In genomic region chr22:21650823-21651520, GRCh38 we compare ENCODE assay signal across 8 cellular contexts. TPM values are rescaled to one million over a fixed set of nuclear protein-coding genes. Genes with fewer than 3 reads are reported as not detected.
DNase-seq lines count a peak whose midpoint lies in the region; ATAC-seq, FAIRE-seq and TF ChIP-seq lines count a peak whose summit lies in the region.

No MANE protein-coding gene starts in this region.

- H3K9ac ChIP-seq in astrocyte (ENCODE audit: low read length) = peak overlapping the region; percentile 78

- H3K4me3 Mint-ChIP-seq in astrocyte (ENCODE audit: unreplicated experiment) = peak overlapping the region; percentile 90
- H3K4me3 Mint-ChIP-seq in mesothelial cell of epicardium = peak overlapping the region; percentile 93

- H3K36me3 Mint-ChIP-seq in astrocyte (ENCODE audit: low read depth, unreplicated experiment) = peaks cover 3% of the 10 kb centered on the region
- H3K36me3 Mint-ChIP-seq in mesothelial cell of epicardium = peaks cover 5% of the 10 kb centered on the region

- H3K4me2 ChIP-seq in astrocyte (ENCODE audit: low read length) = peak overlapping the region; percentile 89

- H3K9me3 ChIP-seq in KOPT-K1 (ENCODE audit: insufficient read depth, low read length, poor library complexity, severe bottlenecking) = no peaks in the 10 kb centered on the region
- H3K9me3 ChIP-seq in astrocyte (ENCODE audit: insufficient read depth, low read depth, low read length) = no peaks in the 10 kb centered on the region

- H3K4me1 Mint-ChIP-seq in astrocyte (ENCODE audit: low read depth, unreplicated experiment) (peaks cover 3% of the 10 kb centered on the region), mesothelial cell of epicardium (peaks cover 12% of the 10 kb centered on the region)

- no peaks in the 10 kb centered on the region for H3K9me3 Mint-ChIP-seq in astrocyte (ENCODE audit: unreplicated experiment)
- H3K9me3 Mint-ChIP-seq in mesothelial cell of epicardium = no peaks in the 10 kb centered on the region

- peaks cover 18% of the 10 kb centered on the region for H3K4me1 ChIP-seq in astrocyte (ENCODE audit: insufficient read depth, low read length)

- H4K20me1 ChIP-seq in astrocyte (ENCODE audit: insufficient read depth, low read length) = peaks cover 19% of the 10 kb centered on the region

- DNase-seq in COLO668 (lab: John Stamatoyannopoulos, UW; ENCODE audit: unreplicated experiment) (peak; percentile 51), astrocyte (ENCODE audit: low read depth) (no peak), mesothelial cell of epicardium (ENCODE audit: low spot score in 2 of 2, unreplicated experiment in 2 of 2) (no peak), GDM1 (lab: John Stamatoyannopoulos, UW) (no peak)

- no peaks in the 10 kb centered on the region for H3K27me3 ChIP-seq in astrocyte (ENCODE audit: insufficient read depth, low read length)

- ATAC-seq in GM21447 (IDR thresholded peaks at IDR 0.05; ENCODE audit: unreplicated experiment) = no peak
- no peak for ATAC-seq in HG03442 (IDR thresholded peaks at IDR 0.05; ENCODE audit: unreplicated experiment)
- ATAC-seq in HG03135 (IDR thresholded peaks at IDR 0.05; ENCODE audit: unreplicated experiment) = no peak

- H3K36me3 ChIP-seq in KOPT-K1 (ENCODE audit: insufficient read depth, low read length) = peaks cover 46% of the 10 kb centered on the region
- peaks cover 8% of the 10 kb centered on the region for H3K36me3 ChIP-seq in astrocyte (ENCODE audit: insufficient read depth, low read length)

- TF ChIP-seq CTCF in astrocyte (IDR thresholded peaks at IDR 0.05; ENCODE audit: insufficient read depth, low read depth, low read length) (no peak), mesothelial cell of epicardium (IDR thresholded peaks at IDR 0.05; ENCODE audit: unreplicated experiment) (no peak)

- H3K27ac ChIP-seq in KOPT-K1 (ENCODE audit: low read depth, low read length, poor library complexity, severe bottlenecking) = peak overlapping the region; percentile 84
- H3K27ac ChIP-seq in astrocyte (ENCODE audit: low read depth, low read length) = peak overlapping the region; percentile 51

- H2AFZ ChIP-seq in astrocyte (ENCODE audit: low read depth, low read length) = peak overlapping the region; percentile 77

- H3K4me3 ChIP-seq in astrocyte (ENCODE audit: insufficient read depth, low read depth, low read length) = peak overlapping the region; percentile 75

- FAIRE-seq in astrocyte (lab: Jason Lieb, UNC) = no peak

- peaks cover 17% of the 10 kb centered on the region for H3K79me2 ChIP-seq in astrocyte (ENCODE audit: insufficient read depth, low read length)

- H3K27me3 Mint-ChIP-seq in astrocyte (ENCODE audit: low read depth, unreplicated experiment) = no peaks in the 10 kb centered on the region
- no peaks in the 10 kb centered on the region for H3K27me3 Mint-ChIP-seq in mesothelial cell of epicardium (ENCODE audit: low read depth)

- H3K27ac Mint-ChIP-seq in astrocyte (ENCODE audit: unreplicated experiment) (peak overlapping the region; percentile 41), mesothelial cell of epicardium (peak overlapping the region; percentile 97)

RNA-seq across cellular contexts. Expression of gene SDF2L1, which starts 8.9 kb away (rescaled TPM):
- total RNA-seq in astrocyte (46.8 and 49.5 TPM in 2 replicates), mesothelial cell of epicardium (19.6 to 22.1 TPM (median 20.2 TPM) in 3 replicates)

RNA-seq across cellular contexts. Expression of gene PPIL2, which starts 14.8 kb away (rescaled TPM):
- total RNA-seq in astrocyte (28.2 and 28.5 TPM in 2 replicates), mesothelial cell of epicardium (40.5 to 44.8 TPM (median 41.2 TPM) in 3 replicates)

RNA-seq across cellular contexts. Expression of gene CCDC116, which starts 18.4 kb away (rescaled TPM):
- 0.11 and 0.22 TPM in 2 replicates for total RNA-seq in astrocyte
- 0.78 to 1.3 TPM (median 0.84 TPM) in 3 replicates for total RNA-seq in mesothelial cell of epicardium

RNA-seq across cellular contexts. Expression of gene YDJC, which starts 21.1 kb away (rescaled TPM):
- total RNA-seq in astrocyte = 34.0 and 34.3 TPM in 2 replicates
- 25.3 to 26.2 TPM (median 25.8 TPM) in 3 replicates for total RNA-seq in mesothelial cell of epicardium
